8 cellular contexts compared by ENCODE assay signal in the genomic region with DNA sequence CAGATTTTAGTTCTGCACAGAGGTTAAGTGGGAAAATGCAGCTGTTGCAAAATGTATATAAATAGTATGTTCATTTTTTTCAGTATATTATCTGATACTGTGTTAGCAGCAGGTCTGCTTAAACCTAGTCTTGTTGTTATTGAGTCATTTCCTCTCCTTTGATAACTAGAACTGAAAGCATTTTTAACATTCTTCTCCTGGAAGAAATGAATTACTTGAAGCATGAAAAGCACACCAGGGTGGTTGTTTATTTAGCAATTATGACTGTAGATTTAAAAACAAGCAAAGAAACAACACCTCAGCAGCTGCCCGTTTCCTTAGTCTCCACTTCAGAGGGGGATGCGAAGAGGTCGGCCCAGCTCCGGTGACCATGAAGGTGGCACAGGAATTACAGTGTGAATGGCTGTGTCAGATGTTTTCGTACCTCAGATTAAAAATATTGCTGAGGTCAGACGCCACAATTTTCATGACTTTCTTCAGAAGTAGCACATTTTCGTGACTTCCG. TPM values are rescaled to one million over a fixed set of nuclear protein-coding genes. Genes with fewer than 3 reads are reported as not detected.
DNase-seq lines count a peak whose midpoint lies in the region; ATAC-seq, FAIRE-seq and TF ChIP-seq lines count a peak whose summit lies in the region.

No MANE protein-coding gene starts in this region.

- H3K36me3 ChIP-seq in endothelial cell of umbilical vein (ENCODE audit: control insufficient read depth in 2 of 2, extremely low read depth in 1 of 2, insufficient read depth in 2 of 2, low read length in 2 of 2) (peaks cover 9 to 13% of the 10 kb centered on the region in 2 experiments), ovary (no peaks in the 10 kb centered on the region)

- peaks cover 16% of the 10 kb centered on the region for H3K27me3 Mint-ChIP-seq in stimulated activated naive CD8-positive, alpha-beta T cell treated with anti-CD3 and anti-CD28 coated beads, Interleukin-15, amount 100 ng/mL, for 72 hours

- peak; percentile 73 for FAIRE-seq in endothelial cell of umbilical vein (lab: Jason Lieb, UNC)

- TF ChIP-seq POLR2A in endothelial cell of umbilical vein (IDR thresholded peaks at IDR 0.05; ENCODE audit: low read depth, low read length): no peak
- TF ChIP-seq POLR2A in lower leg skin (IDR thresholded peaks at IDR 0.05): no peak
- no peak for TF ChIP-seq POLR2A in ovary (IDR thresholded peaks at IDR 0.05)

- H3K4me1 ChIP-seq in endothelial cell of umbilical vein (ENCODE audit: control insufficient read depth, extremely low read depth, insufficient read depth, low read length): peaks cover 44% of the 10 kb centered on the region
- H3K4me1 ChIP-seq in ovary (ENCODE audit: insufficient read depth): peaks cover 2% of the 10 kb centered on the region

- no peaks in the 10 kb centered on the region for H3K9me3 Mint-ChIP-seq in stimulated activated naive CD8-positive, alpha-beta T cell treated with anti-CD3 and anti-CD28 coated beads, Interleukin-15, amount 100 ng/mL, for 72 hours

- H3K9ac ChIP-seq in endothelial cell of umbilical vein (replicated peaks; ENCODE audit: extremely low read depth, insufficient read depth, low read length): peak overlapping the region; percentile 48

- peak overlapping the region in 1 of 3 experiments; percentile 24 for H3K4me3 ChIP-seq in endothelial cell of umbilical vein (replicated peaks in 1 of 3; ENCODE audit: insufficient read depth in 1 of 3, low read depth in 1 of 3, low read length in 3 of 3)
- no peak overlapping the region for H3K4me3 ChIP-seq in lower leg skin (ENCODE audit: low read depth, poor library complexity, severe bottlenecking)
- H3K4me3 ChIP-seq in ovary: no peak overlapping the region

- dilution Hi-C loops in endothelial cell of umbilical vein (cut with MboI; ENCODE audit: extremely low pct_ligation_motif_present, low sequenced_read_pairs): no loop called here

- H3K27ac ChIP-seq in endothelial cell of umbilical vein (ENCODE audit: insufficient read depth, low read depth, low read length): peak overlapping the region; percentile 75
- H3K27ac ChIP-seq in ovary: no peak overlapping the region

- no peaks in the 10 kb centered on the region for H3K9me3 ChIP-seq in endothelial cell of umbilical vein (replicated peaks; ENCODE audit: control insufficient read depth, insufficient read depth, low read length)
- H3K9me3 ChIP-seq in ovary: no peaks in the 10 kb centered on the region

- 84 to 86% methylated on average over 8 of the region's 8 CpGs for WGBS in lower leg skin, 2 donors
- 84% methylated on average over 8 of the region's 8 CpGs for WGBS in ovary, 3 donors

- TF ChIP-seq EP300 in ovary (IDR thresholded peaks at IDR 0.05): no peak

- no TSS peak for BruUV-seq in endothelial cell of umbilical vein (replicated peaks; lab: Mats Ljungman, UMichigan)

- no peak for TF ChIP-seq CTCF in endothelial cell of umbilical vein (IDR thresholded peaks at IDR 0.05; ENCODE audit: extremely low read depth in 1 of 2, insufficient read depth in 1 of 2, low read depth in 1 of 2, low read length in 2 of 2)
- TF ChIP-seq CTCF in lower leg skin (IDR thresholded peaks at IDR 0.05): no peak
- no peak for TF ChIP-seq CTCF in ovary (IDR thresholded peaks at IDR 0.05)

- H4K20me1 ChIP-seq in endothelial cell of umbilical vein (replicated peaks; ENCODE audit: control insufficient read depth, extremely low read depth, insufficient read depth, low read length): no peaks in the 10 kb centered on the region

- H3K4me3 Mint-ChIP-seq in stimulated activated naive CD8-positive, alpha-beta T cell treated with anti-CD3 and anti-CD28 coated beads, Interleukin-15, amount 100 ng/mL, for 72 hours: peak overlapping the region; percentile 83 to 86

- CTCF ChIA-PET in endothelial cell of umbilical vein (lab: Charles Lee): interaction anchor here (0.7 to 14.9 kb wide), 11 partner anchors 9 to 198 kb away, joined by 3 to 333 read pairs (median 4); partner anchors contain the start of gene DCBLD1

- H3K27me3 ChIP-seq in endothelial cell of umbilical vein (ENCODE audit: control insufficient read depth in 2 of 2, insufficient read depth in 2 of 2, low read length in 2 of 2) (no peaks in the 10 kb centered on the region), ovary (no peaks in the 10 kb centered on the region)

- H3K9me1 ChIP-seq in endothelial cell of umbilical vein (replicated peaks; ENCODE audit: control insufficient read depth, extremely low read depth, insufficient read depth, low read length): no peaks in the 10 kb centered on the region

- H3K27ac Mint-ChIP-seq in stimulated activated naive CD8-positive, alpha-beta T cell treated with anti-CD3 and anti-CD28 coated beads, Interleukin-15, amount 100 ng/mL, for 72 hours: peak overlapping the region; percentile 77 to 85

- peak; percentile 41 for DNase-seq in activated T-cell treated with anti-CD3 and anti-CD28 coated beads, Interleukin-2, amount 50 U/mL, for 1 hour
- no peak for DNase-seq in activated T-cell treated with anti-CD3 and anti-CD28 coated beads for 4 hours
- DNase-seq in endothelial cell of umbilical vein (ENCODE audit: low read depth, low spot score): peak; percentile 87
- DNase-seq in stimulated activated naive CD8-positive, alpha-beta T cell treated with anti-CD3 and anti-CD28 coated beads, Interleukin-15, amount 100 ng/mL, for 72 hours: peak; percentile 23 to 35
- DNase-seq in lower leg skin (ENCODE audit: low spot score in 2 of 2): no peak
- DNase-seq in GM19240 (ENCODE audit: insufficient read length, low spot score): no peak
- no peak for DNase-seq in ovary

- peaks cover 39% of the 10 kb centered on the region for H3K4me1 Mint-ChIP-seq in stimulated activated naive CD8-positive, alpha-beta T cell treated with anti-CD3 and anti-CD28 coated beads, Interleukin-15, amount 100 ng/mL, for 72 hours

- peaks cover 8% of the 10 kb centered on the region for H3K79me2 ChIP-seq in endothelial cell of umbilical vein (ENCODE audit: control insufficient read depth, insufficient read depth, low read length)

- POLR2A ChIA-PET in endothelial cell of umbilical vein (lab: Charles Lee): interaction anchor here (1.0 to 1.7 kb wide), 4 partner anchors 54 to 66 kb away, joined by 3 to 8 read pairs (median 3); partner anchors contain the start of gene GOPC

- intact Hi-C loops in endothelial cell of umbilical vein (cut with micrococcal nuclease) (loop anchor here (1.0 kb wide), 7 partner anchors 14 to 126 kb away; partner anchors contain the start of genes DCBLD1, GOPC and NUS1), lower leg skin (cut with DNase I; ENCODE audit: low total_unique reads) (loop anchor here (10.0 kb wide), 1 partner anchor 54 kb away; no protein-coding TSS in a partner anchor), ovary (cut with DNase I) (no loop called here)

- peak overlapping the region; percentile 60 for H3K4me2 ChIP-seq in endothelial cell of umbilical vein (ENCODE audit: insufficient read depth, low read length)

- H2AFZ ChIP-seq in endothelial cell of umbilical vein (ENCODE audit: low read depth, low read length): no peak overlapping the region

- ATAC-seq in SK-N-SH treated with all-trans-retinoic acid at 6 μM for 48 hours: peak; percentile 43
- ATAC-seq in stimulated activated naive CD8-positive, alpha-beta T cell treated with anti-CD3 and anti-CD28 coated beads, Interleukin-15, amount 100 ng/mL, for 72 hours: peak; percentile 70

TF ChIP-seq in SK-N-SH treated with all-trans-retinoic acid at 6 μM for 48 hours, 23 proteins besides CTCF, POLR2A, EP300 and RAD21 (continues in another document):
- TF ChIP-seq RARB (CRISPR knock-in tag; IDR thresholded peaks at IDR 0.05) (no peak), SNAI2 (CRISPR knock-in tag; IDR thresholded peaks at IDR 0.05) (no peak), BACH2 (CRISPR knock-in tag; IDR thresholded peaks at IDR 0.05; ENCODE audit: borderline replicate concordance) (no peak)

TF ChIP-seq in endothelial cell of umbilical vein, 7 proteins besides CTCF, POLR2A, EP300 and RAD21:
- TF ChIP-seq JUN (IDR thresholded peaks at IDR 0.05; ENCODE audit: borderline replicate concordance, insufficient read depth, insufficient read length, low read depth): peak; percentile 85
- TF ChIP-seq FOS (IDR thresholded peaks at IDR 0.05; ENCODE audit: borderline replicate concordance, insufficient read depth, low read length): peak; percentile 71
- peak; percentile 71 for TF ChIP-seq GATA2 (IDR thresholded peaks at IDR 0.05; ENCODE audit: insufficient read depth, insufficient read length, low read depth, low read length)
- peak; percentile 52 for TF ChIP-seq POLR2AphosphoS5 (IDR thresholded peaks at IDR 0.05; ENCODE audit: insufficient read depth, low read depth, low read length)
- no peak for TF ChIP-seq EZH2 (IDR thresholded peaks at IDR 0.05; ENCODE audit: borderline replicate concordance, low read depth, low read length, severe bottlenecking)
TF ChIP-seq in endothelial cell of umbilical vein: peak in this region for 4.

RNA-seq across cellular contexts. Expression of gene GOPC, which starts 53.5 kb away (rescaled TPM):
- total RNA-seq in endothelial cell of umbilical vein: 21.3 and 22.8 TPM in 2 replicates
- polyA plus RNA-seq in endothelial cell of umbilical vein: 5.8 and 7.8 TPM in 2 replicates
- 8.9 TPM in 2 replicates for polyA plus RNA-seq in endothelial cell of umbilical vein (2011; cell fraction: cytosol; rRNA removed)
- 16.9 and 23.3 TPM in 2 replicates for polyA plus RNA-seq in endothelial cell of umbilical vein (2011; cell fraction: nucleus; rRNA removed)
- 18.2 and 22.8 TPM in 2 replicates for polyA plus RNA-seq in endothelial cell of umbilical vein (2012)
- polyA minus RNA-seq in endothelial cell of umbilical vein: 10.3 and 11.7 TPM in 2 replicates
- polyA minus RNA-seq in endothelial cell of umbilical vein (2011; cell fraction: cytosol; rRNA and poly(A)+ RNA removed): 9.5 TPM
- polyA minus RNA-seq in endothelial cell of umbilical vein (2011; cell fraction: nucleus; rRNA and poly(A)+ RNA removed): 10.5 and 10.6 TPM in 2 replicates
- total RNA-seq in lower leg skin: 10 to 100 TPM; 20.2 to 24.7 (median 22.2) TPM
- 10 to 100 TPM; 19.2 to 27.6 (median 26.2) TPM for total RNA-seq in ovary
- 10 to 100 TPM; 17.0 to 23.4 TPM for polyA plus RNA-seq in ovary

Comparison
In these comparisons a context has a peak if more than half of its experiments do, and no peak if none do; other contexts are left out.
1. DNase-seq: peak in activated T-cell treated with anti-CD3 and anti-CD28 coated beads, Interleukin-2, amount 50 U/mL, for 1 hour (single experiment), endothelial cell of umbilical vein (single experiment) and stimulated activated naive CD8-positive, alpha-beta T cell treated with anti-CD3 and anti-CD28 coated beads, Interleukin-15, amount 100 ng/mL, for 72 hours (2 of 2); none in activated T-cell treated with anti-CD3 and anti-CD28 coated beads for 4 hours (single experiment), lower leg skin (0 of 2), GM19240 (single experiment) and ovary (0 of 5).
2. intact Hi-C loops: an anchor here in endothelial cell of umbilical vein (1.0 kb wide) and lower leg skin (10.0 kb wide); none called in ovary.